8 cellular contexts compared by ENCODE assay signal in genomic region chr1:38026592-38027200, GRCh38. TPM values are rescaled to one million over a fixed set of nuclear protein-coding genes. Genes with fewer than 3 reads are reported as not detected.
DNase-seq lines count a peak whose midpoint lies in the region; ATAC-seq and TF ChIP-seq lines count a peak whose summit lies in the region.

No MANE protein-coding gene starts in this region.

- H3K4me1 Mint-ChIP-seq in activated CD8-positive, alpha-beta T cell treated with anti-CD3 and anti-CD28 coated beads for 36 hours (ENCODE audit: low read depth), result peaks cover 55% of the 10 kb centered on the region
- H3K4me1 Mint-ChIP-seq in activated CD8-positive, alpha-beta T cell treated with anti-CD3 and anti-CD28 coated beads, Interleukin-2, amount 10 ng/mL, durations not matched to agents 7 days and 5 days (ENCODE audit: low read depth), result peaks cover 54% of the 10 kb centered on the region

- no peak overlapping the region for H3K4me3 Mint-ChIP-seq in activated CD8-positive, alpha-beta T cell treated with anti-CD3 and anti-CD28 coated beads for 36 hours
- H3K4me3 Mint-ChIP-seq in activated CD8-positive, alpha-beta T cell treated with anti-CD3 and anti-CD28 coated beads, Interleukin-2, amount 10 ng/mL, durations not matched to agents 7 days and 5 days, result no peak overlapping the region

- H3K36me3 ChIP-seq in gastrocnemius medialis, result peaks cover 0 to 27% of the 10 kb centered on the region in 2 donors

- no peak for ATAC-seq in activated CD8-positive, alpha-beta T cell treated with anti-CD3 and anti-CD28 coated beads for 36 hours
- ATAC-seq in activated CD8-positive, alpha-beta T cell treated with anti-CD3 and anti-CD28 coated beads, Interleukin-2, amount 10 ng/mL, durations not matched to agents 7 days and 5 days, result no peak
- ATAC-seq in gastrocnemius medialis (no peak), GM18519 (IDR thresholded peaks at IDR 0.05; ENCODE audit: low FRiP score, unreplicated experiment) (no peak)
- ATAC-seq in activated CD4-positive, CD25-positive, alpha-beta regulatory T cell treated with anti-CD3 and anti-CD28 coated beads, Interleukin-2, amount 50 U/mL, for 24 hours, result no peak

- CTCF ChIA-PET in activated CD8-positive, alpha-beta T cell treated with anti-CD3 and anti-CD28 coated beads for 36 hours (lab: Charles Lee), result interaction anchor here (0.7 to 7.3 kb wide), 15 partner anchors 8 to 832 kb away, joined by 3 to 105 read pairs (median 4); partner anchors contain the start of genes POU3F1, RRAGC, SF3A3 and UTP11
- CTCF ChIA-PET in activated CD8-positive, alpha-beta T cell treated with anti-CD3 and anti-CD28 coated beads, Interleukin-2, amount 10 ng/mL, durations not matched to agents 7 days and 5 days (lab: Charles Lee), result interaction anchor here (0.6 to 4.8 kb wide), 8 partner anchors 8 to 808 kb away, joined by 3 to 25 read pairs (median 7); partner anchors contain the start of gene UTP11

- peak overlapping the region; percentile 76 to 100 (median 84) for H3K27ac ChIP-seq in gastrocnemius medialis

- DNase-seq in activated CD8-positive, alpha-beta T cell treated with anti-CD3 and anti-CD28 coated beads for 36 hours, result peak; percentile 76
- no peak for DNase-seq in activated CD8-positive, alpha-beta T cell treated with anti-CD3 and anti-CD28 coated beads, Interleukin-2, amount 10 ng/mL, durations not matched to agents 7 days and 5 days
- DNase-seq in NB4 (ENCODE audit: low read depth) (peak; percentile 54), fibroblast of villous mesenchyme (ENCODE audit: low read depth) (peak; percentile 56), gastrocnemius medialis (peak in 1 of 2 donors; percentile 69)
- DNase-seq in activated CD4-positive, alpha-beta T cell treated with anti-CD3 and anti-CD28 coated beads, Interleukin-2, amount 50 U/mL, for 48 hours, result peak; percentile 68 to 73

- H3K36me3 Mint-ChIP-seq in activated CD8-positive, alpha-beta T cell treated with anti-CD3 and anti-CD28 coated beads for 36 hours (ENCODE audit: low read depth), result peaks cover 30% of the 10 kb centered on the region
- peaks cover 37% of the 10 kb centered on the region for H3K36me3 Mint-ChIP-seq in activated CD8-positive, alpha-beta T cell treated with anti-CD3 and anti-CD28 coated beads, Interleukin-2, amount 10 ng/mL, durations not matched to agents 7 days and 5 days (ENCODE audit: low read depth)

- TF ChIP-seq POLR2A in NB4 (IDR thresholded peaks at IDR 0.05; ENCODE audit: extremely low read depth, insufficient read length), result no peak
- no peak for TF ChIP-seq POLR2A in gastrocnemius medialis (IDR thresholded peaks at IDR 0.05)

- no peak overlapping the region for H3K27ac Mint-ChIP-seq in activated CD8-positive, alpha-beta T cell treated with anti-CD3 and anti-CD28 coated beads for 36 hours
- no peak overlapping the region for H3K27ac Mint-ChIP-seq in activated CD8-positive, alpha-beta T cell treated with anti-CD3 and anti-CD28 coated beads, Interleukin-2, amount 10 ng/mL, durations not matched to agents 7 days and 5 days

- peaks cover 76 to 86% of the 10 kb centered on the region in 2 donors for H3K4me1 ChIP-seq in gastrocnemius medialis

- no peaks in the 10 kb centered on the region for H3K9me3 Mint-ChIP-seq in activated CD8-positive, alpha-beta T cell treated with anti-CD3 and anti-CD28 coated beads for 36 hours
- no peaks in the 10 kb centered on the region for H3K9me3 Mint-ChIP-seq in activated CD8-positive, alpha-beta T cell treated with anti-CD3 and anti-CD28 coated beads, Interleukin-2, amount 10 ng/mL, durations not matched to agents 7 days and 5 days (ENCODE audit: insufficient read depth)

- H3K9me3 ChIP-seq in gastrocnemius medialis, result no peaks in the 10 kb centered on the region

- in situ Hi-C loops in gastrocnemius medialis (cut with MboI; ENCODE audit: low sequenced_read_pairs in 4 of 4), result no loop called here

- TF ChIP-seq CTCF in activated CD8-positive, alpha-beta T cell treated with anti-CD3 and anti-CD28 coated beads for 36 hours (IDR thresholded peaks at IDR 0.05), result peak; percentile 71
- peak; percentile 49 for TF ChIP-seq CTCF in NB4 (IDR thresholded peaks at IDR 0.05; ENCODE audit: low read depth, low read length)
- peak; percentile 73 for TF ChIP-seq CTCF in fibroblast of villous mesenchyme (IDR thresholded peaks at IDR 0.05; ENCODE audit: insufficient read depth, low read depth, low read length)
- TF ChIP-seq CTCF in gastrocnemius medialis (IDR thresholded peaks at IDR 0.05 in 4 of 5, conservative IDR thresholded peaks at IDR 0.05 in 1 of 5), result peak; percentile 31 to 67 (median 49)

- H3K4me3 ChIP-seq in NB4 (ENCODE audit: low read depth, low read length) (no peak overlapping the region), fibroblast of villous mesenchyme (ENCODE audit: low read depth, low read length) (no peak overlapping the region), gastrocnemius medialis (no peak overlapping the region)

- H3K27me3 ChIP-seq in gastrocnemius medialis, result no peaks in the 10 kb centered on the region

- POLR2A ChIA-PET in activated CD8-positive, alpha-beta T cell treated with anti-CD3 and anti-CD28 coated beads for 36 hours (lab: Charles Lee), result interaction anchor here (0.6 to 7.7 kb wide), 5 partner anchors 9 to 158 kb away, joined by 3 to 69 read pairs (median 24); partner anchors contain the start of genes SF3A3 and UTP11
- POLR2A ChIA-PET in activated CD8-positive, alpha-beta T cell treated with anti-CD3 and anti-CD28 coated beads, Interleukin-2, amount 10 ng/mL, durations not matched to agents 7 days and 5 days (lab: Charles Lee), result interaction anchor here (0.6 to 1.0 kb wide), 2 partner anchors 9 to 13 kb away, joined by 4 read pairs; no protein-coding TSS in a partner anchor

- intact Hi-C loops in activated CD8-positive, alpha-beta T cell treated with anti-CD3 and anti-CD28 coated beads for 36 hours (cut with micrococcal nuclease), result no loop called here
- intact Hi-C loops in gastrocnemius medialis (cut with DNase I; ENCODE audit: low total_unique reads), result loop anchor here (5.0 to 10.0 kb wide), 2 partner anchors 79 to 332 kb away; partner anchors contain the start of genes CDCA8 and INPP5B

- H3K27me3 Mint-ChIP-seq in activated CD8-positive, alpha-beta T cell treated with anti-CD3 and anti-CD28 coated beads for 36 hours, result no peaks in the 10 kb centered on the region
- H3K27me3 Mint-ChIP-seq in activated CD8-positive, alpha-beta T cell treated with anti-CD3 and anti-CD28 coated beads, Interleukin-2, amount 10 ng/mL, durations not matched to agents 7 days and 5 days (ENCODE audit: low read depth), result no peaks in the 10 kb centered on the region

RNA-seq across cellular contexts. Expression of gene UTP11, which starts 14.2 kb away (rescaled TPM):
- 10 to 100 TPM; 58.1 to 60.6 TPM for total RNA-seq in activated CD8-positive, alpha-beta T cell treated with anti-CD3 and anti-CD28 coated beads for 36 hours
- total RNA-seq in activated CD8-positive, alpha-beta T cell treated with anti-CD3 and anti-CD28 coated beads, Interleukin-2, amount 10 ng/mL, durations not matched to agents 7 days and 5 days, result 10 to 100 TPM; 39.0 to 39.5 TPM
- total RNA-seq in fibroblast of villous mesenchyme, result 49.6 and 55.7 TPM in 2 replicates
- 100 to 1,000 TPM; 141 to 206 (median 186) TPM for total RNA-seq in gastrocnemius medialis

RNA-seq across cellular contexts. Expression of gene POU3F1, which starts 19.9 kb away (rescaled TPM):
- total RNA-seq in activated CD8-positive, alpha-beta T cell treated with anti-CD3 and anti-CD28 coated beads for 36 hours, result under 1 TPM in 1 of 2 experiments, not detected in 1; 0.16 TPM
- total RNA-seq in activated CD8-positive, alpha-beta T cell treated with anti-CD3 and anti-CD28 coated beads, Interleukin-2, amount 10 ng/mL, durations not matched to agents 7 days and 5 days, result not detected
- total RNA-seq in fibroblast of villous mesenchyme (under 0.01 TPM in 1 of 2 replicates, not detected in the other), gastrocnemius medialis (1 to 10 TPM in 1 of 4 donors, under 1 TPM in 3; 0.13 to 2.3 (median 0.69) TPM)

RNA-seq across cellular contexts. Expression of gene FHL3, which starts 21.4 kb away (rescaled TPM):
- total RNA-seq in activated CD8-positive, alpha-beta T cell treated with anti-CD3 and anti-CD28 coated beads for 36 hours, result 10 to 100 TPM; 26.6 to 26.7 TPM
- total RNA-seq in activated CD8-positive, alpha-beta T cell treated with anti-CD3 and anti-CD28 coated beads, Interleukin-2, amount 10 ng/mL, durations not matched to agents 7 days and 5 days, result 10 to 100 TPM; 12.4 to 13.5 TPM
- total RNA-seq in fibroblast of villous mesenchyme, result 25.5 and 33.2 TPM in 2 replicates
- 1,000 to 10,000 TPM in 2 of 4 donors, 100 to 1,000 TPM in 2; 725 to 1,282 (median 1,051) TPM for total RNA-seq in gastrocnemius medialis

RNA-seq across cellular contexts. Expression of gene SF3A3, which starts 36.9 kb away (rescaled TPM):
- total RNA-seq in activated CD8-positive, alpha-beta T cell treated with anti-CD3 and anti-CD28 coated beads for 36 hours, result 10 to 100 TPM; 94.9 to 96.7 TPM
- 10 to 100 TPM; 86.3 to 98.0 TPM for total RNA-seq in activated CD8-positive, alpha-beta T cell treated with anti-CD3 and anti-CD28 coated beads, Interleukin-2, amount 10 ng/mL, durations not matched to agents 7 days and 5 days
- total RNA-seq in fibroblast of villous mesenchyme (108 and 116 TPM in 2 replicates), gastrocnemius medialis (10 to 100 TPM; 23.0 to 41.4 (median 34.8) TPM)

Comparison
In these comparisons a context has a peak if more than half of its experiments do, and no peak if none do; other contexts are left out.
1. RNA of gene FHL3, which starts 21.4 kb away (total RNA-seq): 725 to 1,282 TPM in gastrocnemius medialis; 26.6 to 26.7 TPM in activated CD8-positive, alpha-beta T cell treated with anti-CD3 and anti-CD28 coated beads for 36 hours, 25.5 to 33.2 TPM in fibroblast of villous mesenchyme and 12.4 to 13.5 TPM in activated CD8-positive, alpha-beta T cell treated with anti-CD3 and anti-CD28 coated beads, Interleukin-2, amount 10 ng/mL, durations not matched to agents 7 days and 5 days; every median in the first group is over 10 times any median in the second.
2. Peak in every context shown above with its lines, with median percentiles within 50 percentile points of each other: CTCF ChIP-seq.